Comparison of ENCODE assay signal across 8 cellular contexts in the genomic region with DNA sequence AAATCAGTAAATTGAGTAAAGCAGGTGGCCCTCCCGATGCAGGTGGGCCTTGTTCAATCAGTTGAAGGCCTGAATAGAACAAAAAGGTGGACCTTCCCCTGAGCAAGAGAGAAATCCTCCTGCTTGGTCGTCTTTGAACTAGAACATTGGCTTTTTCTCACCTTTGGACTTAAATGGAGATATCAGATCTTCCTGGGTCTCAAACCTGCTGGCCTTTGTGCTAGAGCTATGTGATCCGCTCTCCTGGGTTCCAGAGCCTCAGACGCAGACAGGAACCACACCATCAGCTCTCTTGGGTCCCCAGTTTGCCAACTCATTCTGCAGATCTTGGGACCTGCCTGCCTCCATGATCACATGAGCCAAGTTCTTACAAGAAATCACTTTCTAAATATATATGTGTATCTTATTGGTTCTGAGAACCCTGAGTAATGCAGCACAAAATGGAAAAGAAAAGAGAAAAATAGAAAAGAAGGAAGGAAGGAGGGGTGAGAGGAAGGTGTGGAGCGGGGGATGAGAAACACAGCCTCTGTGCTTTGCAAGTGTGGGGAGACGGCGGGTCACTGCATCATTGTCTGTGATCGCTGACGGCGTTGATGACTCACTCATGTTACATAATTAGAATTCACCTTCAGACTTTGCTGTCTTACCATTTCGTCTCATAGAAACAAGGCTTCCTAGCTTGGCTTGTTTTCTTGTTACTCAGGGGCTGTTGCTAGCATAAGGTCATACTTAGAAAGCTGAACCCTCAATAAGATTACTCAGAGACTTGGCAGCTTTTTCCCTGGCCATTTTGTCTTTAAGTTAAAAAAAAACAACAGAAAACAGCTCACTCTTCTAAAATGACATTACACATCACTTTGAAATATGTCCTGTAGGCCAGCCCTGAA.
DNase-seq lines count a peak whose midpoint lies in the region; ATAC-seq and TF ChIP-seq lines count a peak whose summit lies in the region.

No MANE protein-coding gene starts in this region.

- ATAC-seq in left cardiac atrium (peak; percentile 72 to 92), aorta (ENCODE audit: low FRiP score) (peak; percentile 85), HG02970 (IDR thresholded peaks at IDR 0.05; ENCODE audit: low FRiP score, unreplicated experiment) (no peak)

- H3K27me3 ChIP-seq in HAP-1 (ENCODE audit: low read depth) (no peaks in the 10 kb centered on the region), aorta (ENCODE audit: control insufficient read depth in 1 of 2, insufficient read depth in 2 of 2, low read length in 1 of 2) (no peaks in the 10 kb centered on the region)

- H3K27ac ChIP-seq in aorta (ENCODE audit: low read depth in 1 of 2, low read length in 2 of 2), result peak overlapping the region; percentile 18 to 96

- H3K36me3 ChIP-seq in HAP-1 (replicated peaks) (no peaks in the 10 kb centered on the region), aorta (ENCODE audit: control insufficient read depth in 1 of 2, insufficient read depth in 2 of 2, low read length in 1 of 2) (no peaks in the 10 kb centered on the region)

- no peaks in the 10 kb centered on the region for H3K27me3 Mint-ChIP-seq in Calu3 (ENCODE audit: unreplicated experiment)

- H3K4me1 ChIP-seq in HAP-1 (peaks cover 34% of the 10 kb centered on the region), aorta (ENCODE audit: control insufficient read depth in 1 of 2, insufficient read depth in 2 of 2, low read length in 2 of 2) (peaks cover 0 to 5% of the 10 kb centered on the region in 2 donors)

- no peak overlapping the region for H3K4me3 Mint-ChIP-seq in Calu3 (ENCODE audit: low read depth, unreplicated experiment)

- peaks cover 26% of the 10 kb centered on the region for H3K36me3 Mint-ChIP-seq in Calu3 (ENCODE audit: insufficient read depth, unreplicated experiment)

- no peak overlapping the region for H3K4me3 ChIP-seq in HAP-1
- no peak overlapping the region for H3K4me3 ChIP-seq in aorta (ENCODE audit: low read length in 2 of 2)

- BruUV-seq in Calu3 (replicated peaks; lab: Mats Ljungman, UMichigan), result TSS peak; percentile 91

- intact Hi-C loops in Calu3 (cut with micrococcal nuclease; ENCODE audit: unreplicated experiment), result loop anchor here (2.0 to 5.0 kb wide), 3 partner anchors 41 to 101 kb away; no protein-coding TSS in a partner anchor
- intact Hi-C loops in left cardiac atrium (cut with DNase I), result loop anchor here in 1 of 2 donors (2.0 kb wide), 1 partner anchor 85 kb away; the partner anchor contains the start of gene NEDD9
- intact Hi-C loops in aorta (cut with DNase I), result loop anchor here (1.0 to 5.0 kb wide), 5 partner anchors 36 to 94 kb away; no protein-coding TSS in a partner anchor

- CTCF ChIA-PET in Calu3 (lab: Charles Lee), result interaction anchor here (1.0 to 2.3 kb wide), 2 partner anchors 41 to 86 kb away, joined by 3 to 10 read pairs; partner anchors contain the start of gene NEDD9

- peaks cover 53% of the 10 kb centered on the region for H3K4me1 Mint-ChIP-seq in Calu3 (ENCODE audit: low read depth, unreplicated experiment)

- in situ Hi-C loops in HAP-1 (cut with MboI; ENCODE audit: low sequenced_read_pairs), result no loop called here

- peaks cover under 1% of the 10 kb centered on the region for H3K9me3 Mint-ChIP-seq in Calu3 (ENCODE audit: low read depth, unreplicated experiment)

- TF ChIP-seq CTCF in Calu3 (IDR thresholded peaks at IDR 0.05; ENCODE audit: unreplicated experiment), result no peak

- peak overlapping the region; percentile 98 for H3K27ac Mint-ChIP-seq in Calu3 (ENCODE audit: unreplicated experiment)

- DNase-seq in Calu3 (peak; percentile 73), HAP-1 (ENCODE audit: low spot score in 2 of 2) (peak; percentile 74 to 77), NOMO-1 treated with DMSO at 0.1 percent for 48 hours (lab: John Stamatoyannopoulos, UW; ENCODE audit: unreplicated experiment) (peak; percentile 92), left cardiac atrium (peak; percentile 65), renal cortical epithelial cell (ENCODE audit: low read depth) (peak; percentile 100), aorta (peak; percentile 81 to 86)
- DNase-seq in activated effector memory CD4-positive, alpha-beta T cell treated with Interleukin-2 at 50 U/mL for 16 hours, result peak; percentile 42

- H3K9me3 ChIP-seq in HAP-1, result no peaks in the 10 kb centered on the region
- H3K9me3 ChIP-seq in aorta (ENCODE audit: control insufficient read depth, low read length), result no peaks in the 10 kb centered on the region

- 23 to 27% methylated on average over 11 of the region's 11 CpGs for WGBS in aorta, 2 donors

Comparison
In these comparisons a context has a peak if more than half of its experiments do, and no peak if none do; other contexts are left out.
1. DNase-seq: peak in every context shown above with its lines; median percentile 100 in renal cortical epithelial cell; 92 in NOMO-1 treated with DMSO at 0.1 percent for 48 hours; 84 in aorta; 76 in HAP-1; 73 in Calu3; 65 in left cardiac atrium; 42 in activated effector memory CD4-positive, alpha-beta T cell treated with Interleukin-2 at 50 U/mL for 16 hours.